ENCODE assay signal across 8 cellular contexts in genomic region chr14:76203086-76204001, GRCh38. TPM values are rescaled to one million over a fixed set of nuclear protein-coding genes. Genes with fewer than 3 reads are reported as not detected.
DNase-seq lines count a peak whose midpoint lies in the region; ATAC-seq lines count a peak whose summit lies in the region.

No MANE protein-coding gene starts in this region.

- peak overlapping the region; percentile 38 for H3K27ac Mint-ChIP-seq in activated T-helper 17 cell treated with anti-CD3 and anti-CD28 coated beads, Interleukin-2, amount 50 U/mL, for 72 hours

- no peak overlapping the region for H3K4ac ChIP-seq in mesendoderm (ENCODE audit: low read depth, low read length)

- H3K27me3 ChIP-seq in mesendoderm (ENCODE audit: insufficient read depth, low read length, poor library complexity) = no peaks in the 10 kb centered on the region

- H3K4me3 ChIP-seq in mesendoderm (ENCODE audit: low read length) = no peak overlapping the region

- no peak overlapping the region for H3K27ac ChIP-seq in mesendoderm (ENCODE audit: low read depth, low read length)

- H3K9me3 Mint-ChIP-seq in activated T-helper 17 cell treated with anti-CD3 and anti-CD28 coated beads, Interleukin-2, amount 50 U/mL, for 72 hours = no peaks in the 10 kb centered on the region

- no peak overlapping the region for H2BK120ac ChIP-seq in mesendoderm (ENCODE audit: low read depth, low read length)

- no peak overlapping the region for H2BK5ac ChIP-seq in mesendoderm (ENCODE audit: low read length)

- H3K18ac ChIP-seq in mesendoderm (ENCODE audit: low read length) = no peak overlapping the region

- peaks cover 3% of the 10 kb centered on the region for H3K4me1 Mint-ChIP-seq in activated T-helper 17 cell treated with anti-CD3 and anti-CD28 coated beads, Interleukin-2, amount 50 U/mL, for 72 hours

- no peak overlapping the region for H3K4me3 Mint-ChIP-seq in activated T-helper 17 cell treated with anti-CD3 and anti-CD28 coated beads, Interleukin-2, amount 50 U/mL, for 72 hours

- no peaks in the 10 kb centered on the region for H3K4me1 ChIP-seq in mesendoderm (ENCODE audit: control insufficient read depth, low read depth, low read length)

- H2BK15ac ChIP-seq in mesendoderm (replicated peaks; ENCODE audit: low read depth) = no peak overlapping the region

- no peaks in the 10 kb centered on the region for H3K27me3 Mint-ChIP-seq in activated T-helper 17 cell treated with anti-CD3 and anti-CD28 coated beads, Interleukin-2, amount 50 U/mL, for 72 hours

- no peaks in the 10 kb centered on the region for H3K79me1 ChIP-seq in mesendoderm (ENCODE audit: low read length)

- no peaks in the 10 kb centered on the region for H3K79me2 ChIP-seq in mesendoderm (ENCODE audit: control insufficient read depth, insufficient read depth, low read length)

- no peak overlapping the region for H4K5ac ChIP-seq in mesendoderm (ENCODE audit: low read length)

- H3K4me2 ChIP-seq in mesendoderm (ENCODE audit: low read length) = no peak overlapping the region

- no CpG with 5 or more reads among the region's 11 CpGs for WGBS in mesendoderm (ENCODE audit: extremely low coverage, insufficient coverage, low lambda C conversion rate)

- no peak overlapping the region for H3K23ac ChIP-seq in mesendoderm (ENCODE audit: low read length)

- H2AK5ac ChIP-seq in mesendoderm (ENCODE audit: low read length) = no peak overlapping the region

- H3K56ac ChIP-seq in mesendoderm (ENCODE audit: low read length) = no peak overlapping the region

- no peak overlapping the region for H3K9ac ChIP-seq in mesendoderm (ENCODE audit: low read length)

- peak; percentile 86 for ATAC-seq in GM18511 (IDR thresholded peaks at IDR 0.05; ENCODE audit: unreplicated experiment)
- peak; percentile 57 for ATAC-seq in HG02623 (IDR thresholded peaks at IDR 0.05; ENCODE audit: unreplicated experiment)
- peak; percentile 73 for ATAC-seq in activated T-helper 17 cell treated with anti-CD3 and anti-CD28 coated beads, Interleukin-2, amount 50 U/mL, for 72 hours (replicated peaks)
- no peak for ATAC-seq in HG03378 (IDR thresholded peaks at IDR 0.05; ENCODE audit: unreplicated experiment)

- peaks cover 5% of the 10 kb centered on the region for H3K36me3 ChIP-seq in mesendoderm (ENCODE audit: control insufficient read depth, insufficient read depth, low read length)

- H4K8ac ChIP-seq in mesendoderm (ENCODE audit: low read depth, low read length) = no peak overlapping the region

- DNase-seq in mesendoderm (peak; percentile 20), midbrain (lab: John Stamatoyannopoulos, UW) (no peak), NCI-H2107 (lab: John Stamatoyannopoulos, UW) (no peak), ureter (ENCODE audit: low spot score) (no peak)

- peaks cover 76% of the 10 kb centered on the region for H3K36me3 Mint-ChIP-seq in activated T-helper 17 cell treated with anti-CD3 and anti-CD28 coated beads, Interleukin-2, amount 50 U/mL, for 72 hours (ENCODE audit: low read depth)

RNA-seq across cellular contexts. Expression of gene GPATCH2L, which starts 51.6 kb away (rescaled TPM):
- 10 to 100 TPM; 62.5 to 83.8 TPM for total RNA-seq in activated T-helper 17 cell treated with anti-CD3 and anti-CD28 coated beads, Interleukin-2, amount 50 U/mL, for 72 hours
- polyA plus RNA-seq in mesendoderm (2013, experiment 1 of 2) = 16.9 TPM
- polyA plus RNA-seq in mesendoderm (2013, experiment 2 of 2) = 17.6 TPM
- total RNA-seq in ureter = 62.4 TPM
